10 cellular contexts compared by ENCODE assay signal in genomic region chr22:44671742-44672141, GRCh38. TPM values are rescaled to one million over a fixed set of nuclear protein-coding genes. Genes with fewer than 3 reads are reported as not detected.
DNase-seq lines count a peak whose midpoint lies in the region; ATAC-seq and TF ChIP-seq lines count a peak whose summit lies in the region.
"Had no signal": no experiment of that assay in that cellular context is flagged by ENCODE, and none has a peak within 500 bp of the region (broad histone marks: within the 10 kb centered on the region; RNA-seq: fewer than 3 reads in every experiment).

No MANE protein-coding gene starts in this region.

- H3K27ac ChIP-seq in CD8-positive, alpha-beta T cell (ENCODE audit: low read depth, low read length), result no peak overlapping the region
- no peak overlapping the region for H3K27ac ChIP-seq in left lung
- H3K27ac ChIP-seq: heart left ventricle had no signal

- peaks cover 3% of the 10 kb centered on the region for H3K36me3 Mint-ChIP-seq in CD8-positive, alpha-beta T cell
- no peaks in the 10 kb centered on the region for H3K36me3 Mint-ChIP-seq in nephron progenitor cell (ENCODE audit: low read depth)

- H3K4me1 ChIP-seq in CD8-positive, alpha-beta T cell (ENCODE audit: insufficient read depth, low read length), result peaks cover 50% of the 10 kb centered on the region
- H3K4me1 ChIP-seq in left lung, result peaks cover 0 to 10% of the 10 kb centered on the region in 2 donors

- peaks cover 61% of the 10 kb centered on the region for H3K4me1 Mint-ChIP-seq in CD8-positive, alpha-beta T cell (ENCODE audit: low read depth)
- peaks cover 20% of the 10 kb centered on the region for H3K4me1 Mint-ChIP-seq in nephron progenitor cell

- POLR2A ChIA-PET in CD8-positive, alpha-beta T cell (lab: Charles Lee), result no interaction called here

- no peaks in the 10 kb centered on the region for H3K9me3 Mint-ChIP-seq in CD8-positive, alpha-beta T cell
- no peaks in the 10 kb centered on the region for H3K9me3 Mint-ChIP-seq in nephron progenitor cell

- no peaks in the 10 kb centered on the region for H3K27me3 ChIP-seq in CD8-positive, alpha-beta T cell (ENCODE audit: insufficient read depth, low read length)
- peaks cover 15 to 76% of the 10 kb centered on the region in 2 donors for H3K27me3 ChIP-seq in left lung

- ATAC-seq in CD8-positive, alpha-beta T cell, result peak; percentile 42
- ATAC-seq in left lung (peak; percentile 37), GM21737 (IDR thresholded peaks at IDR 0.05; ENCODE audit: unreplicated experiment) (no peak), GM19397 (IDR thresholded peaks at IDR 0.05; ENCODE audit: unreplicated experiment) (no peak)
- ATAC-seq: heart left ventricle had no signal

- no peak for TF ChIP-seq CTCF in CD8-positive, alpha-beta T cell (IDR thresholded peaks at IDR 0.05)
- TF ChIP-seq CTCF in left lung (IDR thresholded peaks at IDR 0.05) (no peak), nephron progenitor cell (IDR thresholded peaks at IDR 0.05) (no peak)

- H3K4me3 Mint-ChIP-seq in CD8-positive, alpha-beta T cell, result no peak overlapping the region
- no peak overlapping the region for H3K4me3 Mint-ChIP-seq in nephron progenitor cell

- H3K36me3 ChIP-seq in CD8-positive, alpha-beta T cell (ENCODE audit: insufficient read depth, low read length), result no peaks in the 10 kb centered on the region
- no peaks in the 10 kb centered on the region for H3K36me3 ChIP-seq in left lung
- H3K36me3 ChIP-seq: heart left ventricle had no signal

- no peaks in the 10 kb centered on the region for H3K9me3 ChIP-seq in CD8-positive, alpha-beta T cell (ENCODE audit: low read length)
- no peaks in the 10 kb centered on the region for H3K9me3 ChIP-seq in left lung
- H3K9me3 ChIP-seq: heart left ventricle had no signal

- CTCF ChIA-PET in CD8-positive, alpha-beta T cell (lab: Charles Lee), result interaction anchor here (1.5 to 4.5 kb wide), 3 partner anchors 9 to 63 kb away, joined by 3 to 27 read pairs (median 7); no protein-coding TSS in a partner anchor

- H3K27me3 Mint-ChIP-seq in CD8-positive, alpha-beta T cell (ENCODE audit: low read depth), result no peaks in the 10 kb centered on the region
- H3K27me3 Mint-ChIP-seq in nephron progenitor cell (ENCODE audit: low read depth, poor library complexity), result peaks cover 48% of the 10 kb centered on the region

- intact Hi-C loops in CD8-positive, alpha-beta T cell (cut with DNase I, micrococcal nuclease), result no loop called here
- intact Hi-C loops in left lung (cut with DNase I), result no loop called here

- peak overlapping the region; percentile 55 for H3K27ac Mint-ChIP-seq in CD8-positive, alpha-beta T cell
- H3K27ac Mint-ChIP-seq in nephron progenitor cell, result no peak overlapping the region

- no peak overlapping the region for H3K4me3 ChIP-seq in CD8-positive, alpha-beta T cell (ENCODE audit: low read depth, low read length)
- no peak overlapping the region for H3K4me3 ChIP-seq in left lung
- H3K4me3 ChIP-seq: heart left ventricle had no signal

- peak in 1 of 7 experiments; percentile 56 for DNase-seq in CD8-positive, alpha-beta T cell
- DNase-seq in LHCN-M2 (ENCODE audit: low read depth) (peak; percentile 15), amniotic epithelial cell (ENCODE audit: low read depth) (peak; percentile 81), left lung (no peak), nephron progenitor cell (no peak), NCI-H1930 (lab: John Stamatoyannopoulos, UW) (no peak)
- DNase-seq: NCI-H1436 treated with DMSO at 0.1 percent for 48 hours had no signal

RNA-seq across cellular contexts. Expression of gene PRR5, which starts 30.3 kb away (rescaled TPM):
- total RNA-seq in CD8-positive, alpha-beta T cell, result 10 to 100 TPM; 47.6 to 49.3 TPM
- total RNA-seq in LHCN-M2 (2014; rRNA removed), result 9.4 and 10.5 TPM in 2 replicates
- polyA plus RNA-seq in LHCN-M2 (2012), result 13.4 TPM
- 10 to 100 TPM in 1 of 2 donors, 1 to 10 TPM in 1; 7.1 to 11.0 TPM for total RNA-seq in left lung

Comparison
In these comparisons a context has a peak if more than half of its experiments do, and no peak if none do; other contexts are left out.
1. ATAC-seq: peak in CD8-positive, alpha-beta T cell (single experiment) and left lung (single experiment); none in GM21737 (single experiment) and GM19397 (single experiment).
2. DNase-seq: peak in LHCN-M2 (single experiment) and amniotic epithelial cell (single experiment); none in left lung (0 of 2), nephron progenitor cell (single experiment) and NCI-H1930 (0 of 2).